Comparison of ENCODE assay signal across 14 cellular contexts in genomic region chr1:235878082-235878781, GRCh38. TPM values are rescaled to one million over a fixed set of nuclear protein-coding genes. Genes with fewer than 3 reads are reported as not detected.
DNase-seq lines count a peak whose midpoint lies in the region; ATAC-seq and FAIRE-seq lines count a peak whose summit lies in the region.
"Had no signal": no experiment of that assay in that cellular context is flagged by ENCODE, and none has a peak within 500 bp of the region (broad histone marks: within the 10 kb centered on the region; RNA-seq: fewer than 3 reads in every experiment).

No MANE protein-coding gene starts in this region.

- ATAC-seq in naive thymus-derived CD4-positive, alpha-beta T cell, result peak; percentile 30

- peak; percentile 6 for DNase-seq in NCI-H748 (lab: John Stamatoyannopoulos, UW; ENCODE audit: unreplicated experiment)
- no peak for DNase-seq in NCI-H748 treated with DMSO at 0.1 percent for 48 hours (lab: John Stamatoyannopoulos, UW)
- DNase-seq in NCI-H2081 (lab: John Stamatoyannopoulos, UW), result peak; percentile 55 to 92
- peak; percentile 56 to 76 for DNase-seq in dermis microvascular lymphatic vessel endothelial cell (ENCODE audit: low read depth in 2 of 2)
- DNase-seq in naive thymus-derived CD4-positive, alpha-beta T cell, result no peak
- DNase-seq in DMS153 treated with DMSO at 0.1 percent for 48 hours (lab: John Stamatoyannopoulos, UW; ENCODE audit: unreplicated experiment), result no peak
- DNase-seq in small intestine, result no peak
- DNase-seq in NCI-H345 (lab: John Stamatoyannopoulos, UW), result no peak
- DNase-seq: 8988T, PC-9, T1000, transverse colon had no signal

- H3K27me3 ChIP-seq in naive thymus-derived CD4-positive, alpha-beta T cell (ENCODE audit: control insufficient read depth in 2 of 2, insufficient read depth in 2 of 2, low read length in 2 of 2), result no peaks in the 10 kb centered on the region
- no peaks in the 10 kb centered on the region for H3K27me3 ChIP-seq in small intestine (ENCODE audit: control insufficient read depth in 2 of 2, insufficient read depth in 2 of 2, low read length in 2 of 2)
- H3K27me3 ChIP-seq: transverse colon had no signal

- CTCF ChIA-PET in naive thymus-derived CD4-positive, alpha-beta T cell (lab: Charles Lee), result no interaction called here

- H3K4me1 Mint-ChIP-seq in naive thymus-derived CD4-positive, alpha-beta T cell, result peaks cover 9 to 70% (median 21%) of the 10 kb centered on the region in 7 donors

- peaks cover 9 to 11% of the 10 kb centered on the region in 2 donors for H3K4me1 ChIP-seq in naive thymus-derived CD4-positive, alpha-beta T cell (ENCODE audit: control insufficient read depth in 2 of 2, insufficient read depth in 2 of 2, low read length in 2 of 2)
- H3K4me1 ChIP-seq in small intestine (ENCODE audit: control insufficient read depth in 2 of 2, insufficient read depth in 1 of 2, low read depth in 1 of 2, low read length in 1 of 2), result no peaks in the 10 kb centered on the region
- H3K4me1 ChIP-seq: transverse colon had no signal

- H3K4me3 ChIP-seq in naive thymus-derived CD4-positive, alpha-beta T cell (ENCODE audit: low read length), result no peak overlapping the region
- H3K4me3 ChIP-seq in small intestine (ENCODE audit: low read depth in 1 of 2, low read length in 2 of 2), result no peak overlapping the region
- H3K4me3 ChIP-seq: PC-9, transverse colon had no signal

- peak overlapping the region in 2 of 9 donors; percentile 14 to 30 for H3K27ac Mint-ChIP-seq in naive thymus-derived CD4-positive, alpha-beta T cell

- no peak overlapping the region for H3K4me3 Mint-ChIP-seq in naive thymus-derived CD4-positive, alpha-beta T cell

- POLR2A ChIA-PET in naive thymus-derived CD4-positive, alpha-beta T cell (lab: Charles Lee), result no interaction called here

- H3K36me3 ChIP-seq in naive thymus-derived CD4-positive, alpha-beta T cell (ENCODE audit: control insufficient read depth in 2 of 3, insufficient read depth in 3 of 3, low read length in 3 of 3), result no peaks in the 10 kb centered on the region
- no peaks in the 10 kb centered on the region for H3K36me3 ChIP-seq in small intestine (ENCODE audit: control insufficient read depth in 2 of 2, insufficient read depth in 2 of 2, low read length in 2 of 2)
- H3K36me3 ChIP-seq: transverse colon had no signal

- peaks cover 0 to 2% (median 0%) of the 10 kb centered on the region in 11 donors for H3K9me3 Mint-ChIP-seq in naive thymus-derived CD4-positive, alpha-beta T cell

- peaks cover 0 to 3% (median 0%) of the 10 kb centered on the region in 5 donors for H3K27me3 Mint-ChIP-seq in naive thymus-derived CD4-positive, alpha-beta T cell

- no peaks in the 10 kb centered on the region for H3K36me3 Mint-ChIP-seq in naive thymus-derived CD4-positive, alpha-beta T cell

- intact Hi-C loops in naive thymus-derived CD4-positive, alpha-beta T cell (cut with micrococcal nuclease), result no loop called here

- H3K9me3 ChIP-seq in naive thymus-derived CD4-positive, alpha-beta T cell (ENCODE audit: control insufficient read depth in 2 of 3, low read length in 3 of 3), result no peaks in the 10 kb centered on the region
- no peaks in the 10 kb centered on the region for H3K9me3 ChIP-seq in small intestine (ENCODE audit: control insufficient read depth, low read depth)
- H3K9me3 ChIP-seq: transverse colon had no signal

- WGBS in small intestine, 3 donors, result 63 to 76% (median 69%) methylated on average over 6 of the region's 6 CpGs

- no peak overlapping the region for H3K27ac ChIP-seq in naive thymus-derived CD4-positive, alpha-beta T cell (ENCODE audit: low read depth, low read length)
- H3K27ac ChIP-seq in small intestine (ENCODE audit: low read depth in 1 of 2, low read length in 1 of 2), result no peak overlapping the region
- H3K27ac ChIP-seq: PC-9, transverse colon had no signal

- FAIRE-seq in small intestine (lab: Jason Lieb, UNC), result no peak
- FAIRE-seq: D721Med, frontal cortex had no signal

RNA-seq across cellular contexts. Expression of gene LYST, which starts 11.5 kb away (rescaled TPM):
- total RNA-seq in dermis microvascular lymphatic vessel endothelial cell, result 10.3 and 15.4 TPM in 2 replicates
- 10 to 100 TPM; 24.8 to 98.1 (median 30.9) TPM for total RNA-seq in naive thymus-derived CD4-positive, alpha-beta T cell
- polyA plus RNA-seq in naive thymus-derived CD4-positive, alpha-beta T cell, result 1 to 10 TPM; 5.7 to 5.9 TPM
- polyA plus RNA-seq in small intestine, result 1 to 10 TPM; 2.9 to 5.7 (median 4.3) TPM

Comparison
In these comparisons a context has a peak if more than half of its experiments do, and no peak if none do; other contexts are left out.
1. DNase-seq: peak in NCI-H748 (single experiment), NCI-H2081 (2 of 2) and dermis microvascular lymphatic vessel endothelial cell (2 of 2); none in NCI-H748 treated with DMSO at 0.1 percent for 48 hours (single experiment), naive thymus-derived CD4-positive, alpha-beta T cell (0 of 9), DMS153 treated with DMSO at 0.1 percent for 48 hours (single experiment), small intestine (single experiment) and NCI-H345 (single experiment).